In the genomic region with DNA sequence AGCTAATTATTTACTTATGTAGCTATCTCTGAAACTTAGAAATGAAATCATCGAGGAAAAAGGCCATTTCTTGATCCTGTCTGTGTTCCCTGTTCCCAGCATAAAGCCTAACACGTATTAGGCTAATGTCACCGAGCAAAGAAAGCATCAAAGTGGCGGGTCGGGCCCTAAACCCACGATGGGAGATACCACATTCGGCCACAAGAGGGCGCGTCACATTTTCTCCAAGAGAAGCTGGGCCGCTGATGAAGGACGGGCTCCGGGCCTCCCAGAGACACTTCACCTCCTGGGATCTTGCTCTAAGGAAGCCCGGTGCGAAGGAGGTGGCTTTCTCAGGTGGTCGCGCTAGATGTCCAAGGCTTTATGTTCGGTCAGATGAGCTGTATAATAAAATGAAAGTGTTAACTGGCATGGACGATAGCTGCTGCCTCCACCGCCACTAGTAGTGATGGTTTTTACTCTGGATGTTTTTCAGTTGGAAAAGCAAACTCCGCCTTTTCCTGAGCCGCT, we compare ENCODE assay signal across 8 cellular contexts. TPM values are rescaled to one million over a fixed set of nuclear protein-coding genes. Genes with fewer than 3 reads are reported as not detected.
DNase-seq lines count a peak whose midpoint lies in the region; ATAC-seq and TF ChIP-seq lines count a peak whose summit lies in the region.

No MANE protein-coding gene starts in this region.

- ATAC-seq in HG03439 (IDR thresholded peaks at IDR 0.05; ENCODE audit: unreplicated experiment) (peak; percentile 41), right lobe of liver (peak; percentile 69 to 74 (median 71)), HG03139 (IDR thresholded peaks at IDR 0.05; ENCODE audit: unreplicated experiment) (no peak)

- H3K4me1 ChIP-seq in duodenal mucosa (ENCODE audit: control insufficient read depth in 1 of 2, insufficient read depth in 2 of 2, low read length in 2 of 2): peaks cover 40 to 43% of the 10 kb centered on the region in 2 donors
- peaks cover 0 to 34% (median 4%) of the 10 kb centered on the region in 4 donors for H3K4me1 ChIP-seq in right lobe of liver

- H3K36me3 ChIP-seq in duodenal mucosa (ENCODE audit: control insufficient read depth in 1 of 2, insufficient read depth in 2 of 2, low read length in 2 of 2): peaks cover 16 to 27% of the 10 kb centered on the region in 2 donors
- H3K36me3 ChIP-seq in right lobe of liver: peaks cover 0 to 11% (median 4%) of the 10 kb centered on the region in 4 donors

- intact Hi-C loops in right lobe of liver (cut with DNase I): loop anchor here in 1 of 2 donors (5.0 kb wide), 1 partner anchor 67 kb away; no protein-coding TSS in a partner anchor

- peak; percentile 90 to 98 (median 92) for TF ChIP-seq CTCF in right lobe of liver (IDR thresholded peaks at IDR 0.05)

- DNase-seq in ELF-1 (ENCODE audit: low read depth, low spot score) (peak; percentile 93), NCI-H526 treated with DMSO at 0.1 percent for 48 hours (lab: John Stamatoyannopoulos, UW) (peak; percentile 84), right lobe of liver (peak; percentile 90 to 91 (median 90))
- peak; percentile 89 to 94 for DNase-seq in activated CD4-positive, alpha-beta T cell treated with anti-CD3 and anti-CD28 coated beads, Interleukin-2, amount 50 U/mL, for 4 hours
- peak; percentile 93 for DNase-seq in stimulated activated CD4-positive, alpha-beta T cell treated with anti-CD3 and anti-CD28 coated beads, Interleukin-4, amount 100 ng/mL, for 1 hour

- H3K27me3 ChIP-seq in duodenal mucosa (ENCODE audit: control insufficient read depth in 1 of 2, insufficient read depth in 2 of 2, low read length in 2 of 2): no peaks in the 10 kb centered on the region
- no peaks in the 10 kb centered on the region for H3K27me3 ChIP-seq in right lobe of liver

- H3K4me3 ChIP-seq in duodenal mucosa (ENCODE audit: low read depth in 1 of 2, low read length in 2 of 2) (peak overlapping the region; percentile 95 to 96), right lobe of liver (peak overlapping the region; percentile 83 to 90 (median 84))

- peak overlapping the region; percentile 48 to 53 for H3K9ac ChIP-seq in duodenal mucosa (ENCODE audit: low read depth in 1 of 2, low read length in 2 of 2)

- WGBS in right lobe of liver (ENCODE audit: insufficient coverage, low coverage, low lambda C conversion rate, missing lambda C conversion rate): 0% methylated on average over 20 of the region's 21 CpGs

- H3K27ac ChIP-seq in duodenal mucosa (ENCODE audit: low read depth, low read length) (no peak overlapping the region), right lobe of liver (peak overlapping the region; percentile 15 to 52 (median 43))

- H3K9me3 ChIP-seq in duodenal mucosa (ENCODE audit: control insufficient read depth in 1 of 2, low read length in 2 of 2) (no peaks in the 10 kb centered on the region), right lobe of liver (no peaks in the 10 kb centered on the region)

- no peak for TF ChIP-seq POLR2A in right lobe of liver (IDR thresholded peaks at IDR 0.05)

RNA-seq across cellular contexts. Expression of a gene that starts 0.9 kb away (rescaled TPM):
- 10 to 100 TPM; 25.0 to 58.0 (median 44.8) TPM for total RNA-seq in right lobe of liver

RNA-seq across cellular contexts. Expression of a gene that starts 35.7 kb away (rescaled TPM):
- 1 to 10 TPM in 2 of 6 experiments, under 1 TPM in 3, not detected in 1; 0.50 to 3.8 (median 0.77) TPM for total RNA-seq in right lobe of liver

RNA-seq across cellular contexts. Expression of a gene that starts 38.4 kb away (rescaled TPM):
- total RNA-seq in right lobe of liver: 1 to 10 TPM; 1.4 to 3.7 (median 2.4) TPM

RNA-seq across cellular contexts. Expression of a gene that starts 56.2 kb away (rescaled TPM):
- total RNA-seq in right lobe of liver: 10 to 100 TPM in 5 of 6 experiments, 1 to 10 TPM in 1; 9.9 to 18.1 (median 12.0) TPM
